In genomic region chr3:61357902-61358301, GRCh38 we compare ENCODE assay signal across 15 cellular contexts.
DNase-seq lines count a peak whose midpoint lies in the region; ATAC-seq and TF ChIP-seq lines count a peak whose summit lies in the region.
"Had no signal": no experiment of that assay in that cellular context is flagged by ENCODE, and none has a peak within 500 bp of the region (broad histone marks: within the 10 kb centered on the region; RNA-seq: fewer than 3 reads in every experiment).

No MANE protein-coding gene starts in this region.

- DNase-seq in dorsolateral prefrontal cortex (no peak), hypothalamus (lab: John Stamatoyannopoulos, UW) (no peak)
- no peak for DNase-seq in activated naive CD8-positive, alpha-beta T cell treated with anti-CD3 and anti-CD28 coated beads, Interleukin-2, amount 50 U/mL, for 24 hours
- DNase-seq: DND-41, H9, KG1, NCI-H1436, NCI-H510A had no signal

- H3K4me2 ChIP-seq in KMS-11 = peak overlapping the region; percentile 58

- H3K36me3 Mint-ChIP-seq in activated naive CD8-positive, alpha-beta T cell treated with anti-CD3 and anti-CD28 coated beads, Interleukin-2, amount 50 U/mL, for 24 hours (ENCODE audit: low read depth) = no peaks in the 10 kb centered on the region

- no peak overlapping the region for H3K9ac ChIP-seq in KMS-11

- no peaks in the 10 kb centered on the region for H3K36me3 ChIP-seq in KMS-11 (ENCODE audit: insufficient read depth)

- intact Hi-C loops in dorsolateral prefrontal cortex (cut with DNase I) = no loop called here

- TF ChIP-seq CTCF in KMS-11 (conservative IDR thresholded peaks at IDR 0.05; ENCODE audit: low read depth, low read length) (no peak), dorsolateral prefrontal cortex (IDR thresholded peaks at IDR 0.05 in 54 of 56, conservative IDR thresholded peaks at IDR 0.05 in 2 of 56; ENCODE audit: low read depth in 1 of 56, partially characterized antibody in 56 of 56) (no peak)

- no peaks in the 10 kb centered on the region for H4K20me1 ChIP-seq in KMS-11 (ENCODE audit: insufficient read depth)

- ATAC-seq in GM18498 (IDR thresholded peaks at IDR 0.05; ENCODE audit: unreplicated experiment) = peak; percentile 1
- ATAC-seq in GM21423 (IDR thresholded peaks at IDR 0.05; ENCODE audit: unreplicated experiment) = peak; percentile 3
- ATAC-seq in activated naive CD8-positive, alpha-beta T cell treated with anti-CD3 and anti-CD28 coated beads, Interleukin-2, amount 50 U/mL, for 24 hours = no peak
- no peak for ATAC-seq in HG02938 (IDR thresholded peaks at IDR 0.05; ENCODE audit: unreplicated experiment)
- ATAC-seq: HepG2, Panc1 had no signal

- no peaks in the 10 kb centered on the region for H3K4me1 Mint-ChIP-seq in activated naive CD8-positive, alpha-beta T cell treated with anti-CD3 and anti-CD28 coated beads, Interleukin-2, amount 50 U/mL, for 24 hours
- H3K4me1 Mint-ChIP-seq: H9 had no signal

- H3K9me3 Mint-ChIP-seq in activated naive CD8-positive, alpha-beta T cell treated with anti-CD3 and anti-CD28 coated beads, Interleukin-2, amount 50 U/mL, for 24 hours = no peaks in the 10 kb centered on the region

- H3K27ac ChIP-seq in KMS-11 (no peak overlapping the region), dorsolateral prefrontal cortex (no peak overlapping the region)
- H3K27ac ChIP-seq: C4-2B had no signal

- no peak overlapping the region for H3K27ac Mint-ChIP-seq in activated naive CD8-positive, alpha-beta T cell treated with anti-CD3 and anti-CD28 coated beads, Interleukin-2, amount 50 U/mL, for 24 hours
- H3K27ac Mint-ChIP-seq: H9 had no signal

- H3K4me3 Mint-ChIP-seq in activated naive CD8-positive, alpha-beta T cell treated with anti-CD3 and anti-CD28 coated beads, Interleukin-2, amount 50 U/mL, for 24 hours = no peak overlapping the region
- H3K4me3 Mint-ChIP-seq: H9 had no signal

- H3K4me3 ChIP-seq in KMS-11 (IDR thresholded peaks at IDR 0.05; ENCODE audit: insufficient read depth, low read depth, low read length) (no peak overlapping the region), dorsolateral prefrontal cortex (peak overlapping the region in 36 of 59 donors; percentile 1 to 52 (median 28))

- peaks cover 54% of the 10 kb centered on the region for H3K4me1 ChIP-seq in KMS-11 (ENCODE audit: low read depth, poor library complexity, severe bottlenecking)

- H2AFZ ChIP-seq in KMS-11 (ENCODE audit: low read depth) = 0 out of 2 replicates have a peak overlapping the region, but pooled peaks have one; percentile 27

- no peaks in the 10 kb centered on the region for H3K79me2 ChIP-seq in KMS-11 (ENCODE audit: insufficient read depth, low read depth)

- no peaks in the 10 kb centered on the region for H3K27me3 ChIP-seq in KMS-11 (ENCODE audit: insufficient read depth, low read depth)
- no peaks in the 10 kb centered on the region for H3K27me3 ChIP-seq in dorsolateral prefrontal cortex

- H3K27me3 Mint-ChIP-seq in activated naive CD8-positive, alpha-beta T cell treated with anti-CD3 and anti-CD28 coated beads, Interleukin-2, amount 50 U/mL, for 24 hours = peaks cover 4% of the 10 kb centered on the region

Comparison
In these comparisons a context has a peak if more than half of its experiments do, and no peak if none do; other contexts are left out.
1. ATAC-seq: peak in GM18498 (single experiment) and GM21423 (single experiment); none in activated naive CD8-positive, alpha-beta T cell treated with anti-CD3 and anti-CD28 coated beads, Interleukin-2, amount 50 U/mL, for 24 hours (single experiment) and HG02938 (single experiment).